In the genomic region with DNA sequence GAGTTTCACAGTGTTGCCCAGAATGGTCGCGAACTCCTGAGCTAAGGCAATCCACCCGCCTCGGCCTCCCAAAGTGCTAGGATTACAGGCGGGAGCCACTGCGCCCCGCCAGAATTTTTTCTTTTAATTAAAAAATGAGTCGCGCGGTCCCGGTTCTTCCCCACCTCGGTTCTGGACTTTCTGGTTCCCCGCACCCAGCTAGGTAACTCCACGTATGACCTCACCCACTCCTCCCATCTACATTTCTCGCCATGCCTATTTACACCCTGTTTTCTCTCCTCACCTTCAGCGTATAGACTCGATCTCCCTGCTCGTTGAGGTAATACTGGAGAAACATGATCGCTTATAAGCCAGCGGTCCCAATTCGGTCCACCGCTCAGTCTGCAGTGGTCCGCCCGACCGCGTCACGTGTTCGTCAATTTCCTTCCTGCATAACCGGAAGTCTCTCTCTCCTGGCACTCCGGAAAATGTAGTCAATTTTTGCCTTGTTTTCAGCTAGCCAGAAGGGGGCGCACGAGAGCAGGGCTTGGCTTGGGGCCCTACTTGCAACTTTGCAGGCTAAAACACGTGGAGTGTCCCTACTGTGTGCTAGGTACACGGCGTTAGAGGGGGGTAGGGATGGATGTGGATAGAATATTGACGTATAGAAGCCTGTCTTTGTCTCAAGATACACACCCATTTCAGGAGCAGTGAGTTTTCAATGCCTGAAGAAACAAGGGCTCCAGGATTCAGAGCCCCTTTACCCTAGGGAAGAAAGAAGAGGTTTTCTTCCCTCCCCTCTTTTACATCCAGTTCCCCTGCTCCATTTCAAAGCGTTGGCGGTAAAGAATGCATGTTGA, we compare ENCODE assay signal across 8 cellular contexts. TPM values are rescaled to one million over a fixed set of nuclear protein-coding genes. Genes with fewer than 3 reads are reported as not detected.
DNase-seq lines count a peak whose midpoint lies in the region; ATAC-seq and TF ChIP-seq lines count a peak whose summit lies in the region.

Gene NOP10, minus strand, starts transcription at position 400 of the 839 bp plus-strand sequence. Its CDS starts 63 bp downstream, at position 337.
Gene NUTM1, plus strand, starts transcription at position 579 of the 839 bp plus-strand sequence. CDS start 382 bp downstream, outside the sequence.

- peak; percentile 95 for DNase-seq in CD1c-positive myeloid dendritic cell (ENCODE audit: extremely low spot score)
- DNase-seq in NCI-H69 (lab: John Stamatoyannopoulos, UW) = peak; percentile 95
- peak; percentile 94 for DNase-seq in activated CD4-positive, alpha-beta T cell treated with anti-CD3 and anti-CD28 coated beads, Interleukin-2, amount 50 U/mL, for 1 hour
- peak; percentile 82 to 93 (median 91) for DNase-seq in dorsolateral prefrontal cortex
- peak; percentile 92 to 98 for DNase-seq in lower leg skin (ENCODE audit: low spot score in 2 of 2)
- peak; percentile 89 to 95 for DNase-seq in stimulated activated CD4-positive, alpha-beta T cell treated with anti-CD3 and anti-CD28 coated beads, Interleukin-4, amount 100 ng/mL, for 4 hours

- peak within 1 kb of the TSS in 58 of 59 donors; percentile 46 to 95 (median 84) for H3K27ac ChIP-seq in dorsolateral prefrontal cortex

- 2% methylated on average over 38 of the region's 38 CpGs for WGBS in lower leg skin, 2 donors

- TF ChIP-seq CTCF in dorsolateral prefrontal cortex (IDR thresholded peaks at IDR 0.05 in 54 of 56, conservative IDR thresholded peaks at IDR 0.05 in 2 of 56; ENCODE audit: low read depth in 1 of 56, partially characterized antibody in 56 of 56) (peak; percentile 86 to 99 (median 95)), lower leg skin (IDR thresholded peaks at IDR 0.05) (peak in 1 of 3 donors; percentile 93)

- H3K4me3 ChIP-seq in dorsolateral prefrontal cortex = peak within 1 kb of the TSS; percentile 61 to 98 (median 83)
- peak within 1 kb of the TSS; percentile 67 for H3K4me3 ChIP-seq in lower leg skin (ENCODE audit: low read depth, poor library complexity, severe bottlenecking)

- TF ChIP-seq POLR2A in lower leg skin (IDR thresholded peaks at IDR 0.05) = peak in 1 of 2 donors; percentile 15

- intact Hi-C loops in dorsolateral prefrontal cortex (cut with DNase I) (loop anchor here (1.0 to 10.0 kb wide), 5 partner anchors 24 to 242 kb away; partner anchors contain the start of genes LPCAT4 (in 2 of the 2), EMC4 (in 1 of the 2), GOLGA8B (in 1 of the 2) and KATNBL1 (in 1 of the 2)), lower leg skin (cut with DNase I; ENCODE audit: low total_unique reads) (no loop called here)

- H3K27me3 ChIP-seq in dorsolateral prefrontal cortex = no peaks in the 10 kb centered on the region

- ATAC-seq in GM19351 (IDR thresholded peaks at IDR 0.05; ENCODE audit: unreplicated experiment) = peak; percentile 89
- peak; percentile 80 for ATAC-seq in HG03520 (IDR thresholded peaks at IDR 0.05; ENCODE audit: unreplicated experiment)

RNA-seq across cellular contexts. Expression of gene NOP10, which starts in this region (rescaled TPM):
- total RNA-seq in dorsolateral prefrontal cortex (10 to 100 TPM; 27.3 to 73.6 (median 47.5) TPM), lower leg skin (100 to 1,000 TPM; 107 to 129 (median 124) TPM)

RNA-seq across cellular contexts. Expression of gene NUTM1, which starts in this region (rescaled TPM):
- total RNA-seq in dorsolateral prefrontal cortex = not detected
- total RNA-seq in lower leg skin = not detected

Comparison
In these comparisons a context has a peak if more than half of its experiments do, and no peak if none do; other contexts are left out.
1. Peak in every context shown above with its lines: DNase-seq, ATAC-seq, H3K4me3 ChIP-seq and H3K27ac ChIP-seq.